In genomic region chr12:107091989-107092641, GRCh38 we compare ENCODE assay signal across 8 cellular contexts. TPM values are rescaled to one million over a fixed set of nuclear protein-coding genes. Genes with fewer than 3 reads are reported as not detected.
DNase-seq lines count a peak whose midpoint lies in the region; ATAC-seq and TF ChIP-seq lines count a peak whose summit lies in the region.

No MANE protein-coding gene starts in this region.

- no peak overlapping the region for H3K4me3 Mint-ChIP-seq in effector memory CD8-positive, alpha-beta T cell

- H3K27me3 ChIP-seq in GM06990 (replicated peaks; ENCODE audit: control insufficient read depth, insufficient read depth, low read length) (no peaks in the 10 kb centered on the region; the same call in 1 of the 2 replicates), lung (ENCODE audit: control insufficient read depth, insufficient read depth) (no peaks in the 10 kb centered on the region), thymus (ENCODE audit: control insufficient read depth, insufficient read depth) (no peaks in the 10 kb centered on the region)

- H3K36me3 Mint-ChIP-seq in effector memory CD8-positive, alpha-beta T cell (ENCODE audit: insufficient read depth): peaks cover 10% of the 10 kb centered on the region

- TF ChIP-seq CTCF in GM06990 (IDR thresholded peaks at IDR 0.05; ENCODE audit: insufficient read depth, low read length, poor library complexity, severe bottlenecking) (peak; percentile 49), lung (IDR thresholded peaks at IDR 0.05; ENCODE audit: control extremely low read depth, extremely low read depth) (peak; percentile 52)

- 0 to 1% methylated on average over 6 of the region's 6 CpGs for WGBS in lung, 2 donors
- under 1% methylated on average over 6 of the region's 6 CpGs for WGBS in thymus

- H3K27ac ChIP-seq in lung (ENCODE audit: low read depth in 1 of 2, low read length in 1 of 2) (peak overlapping the region; percentile 56 to 95), thymus (ENCODE audit: low read depth) (peak overlapping the region; percentile 99)

- H3K4me3 ChIP-seq in GM06990 (replicated peaks; ENCODE audit: low read depth, low read length) (peak overlapping the region; percentile 62), lung (peak overlapping the region; percentile 56), thymus (ENCODE audit: low read length) (peak overlapping the region; percentile 79)

- in situ Hi-C loops in ACHN (cut with HindIII; ENCODE audit: low pct_ligation_motif_present, low pct_unique_long_range_greater_than_20kb, low sequenced_read_pairs): no loop called here

- ATAC-seq in SK-N-SH treated with all-trans-retinoic acid at 6 μM for 48 hours (peak; percentile 77), lung (ENCODE audit: insufficient read depth, low FRiP score) (no peak), GM18907 (IDR thresholded peaks at IDR 0.05; ENCODE audit: unreplicated experiment) (no peak)
- peak; percentile 12 for ATAC-seq in effector memory CD8-positive, alpha-beta T cell (replicated peaks)

- peaks cover under 1 to 13% of the 10 kb centered on the region in 2 donors for H3K4me1 ChIP-seq in lung (ENCODE audit: control insufficient read depth in 2 of 2, insufficient read depth in 2 of 2, low read length in 2 of 2)
- peaks cover 3% of the 10 kb centered on the region for H3K4me1 ChIP-seq in thymus (ENCODE audit: control insufficient read depth, insufficient read depth, low read length)

- peaks cover 7 to 24% of the 10 kb centered on the region in 2 donors for H3K4me1 Mint-ChIP-seq in effector memory CD8-positive, alpha-beta T cell (ENCODE audit: low read depth in 2 of 2)

- H3K9me3 ChIP-seq in lung (ENCODE audit: control insufficient read depth in 2 of 2, insufficient read depth in 1 of 2, low read length in 1 of 2): peaks cover 0 to 3% of the 10 kb centered on the region in 2 donors
- H3K9me3 ChIP-seq in thymus (ENCODE audit: control insufficient read depth): no peaks in the 10 kb centered on the region

- no peaks in the 10 kb centered on the region for H3K36me3 ChIP-seq in GM06990 (ENCODE audit: control insufficient read depth, insufficient read depth, low read length)
- no peaks in the 10 kb centered on the region for H3K36me3 ChIP-seq in lung (ENCODE audit: control insufficient read depth in 2 of 2, insufficient read depth in 2 of 2, low read length in 2 of 2)
- no peaks in the 10 kb centered on the region for H3K36me3 ChIP-seq in thymus (ENCODE audit: control insufficient read depth, insufficient read depth)

- peaks cover 1 to 13% of the 10 kb centered on the region in 2 donors for H3K27me3 Mint-ChIP-seq in effector memory CD8-positive, alpha-beta T cell

- no peak overlapping the region for H3K27ac Mint-ChIP-seq in effector memory CD8-positive, alpha-beta T cell

- H3K9me3 Mint-ChIP-seq in effector memory CD8-positive, alpha-beta T cell: no peaks in the 10 kb centered on the region

- peak; percentile 100 for DNase-seq in ACHN
- peak; percentile 47 for DNase-seq in GM06990 (ENCODE audit: extremely low read depth, insufficient read length)
- peak; percentile 25 for DNase-seq in NCI-H1436 treated with DMSO at 0.1 percent for 48 hours (lab: John Stamatoyannopoulos, UW)
- peak; percentile 15 to 24 (median 21) for DNase-seq in effector memory CD8-positive, alpha-beta T cell
- DNase-seq in lung (ENCODE audit: low spot score): peak; percentile 32

TF ChIP-seq in SK-N-SH treated with all-trans-retinoic acid at 6 μM for 48 hours, 23 proteins besides CTCF, POLR2A, EP300 and RAD21:
- peak; percentile 27; the same call in 1 of the 2 replicates for TF ChIP-seq TSHZ2 (CRISPR knock-in tag; IDR thresholded peaks at IDR 0.05)
- no peak for TF ChIP-seq TOX (CRISPR knock-in tag; IDR thresholded peaks at IDR 0.05; ENCODE audit: borderline replicate concordance)

RNA-seq across cellular contexts. Expression of gene CRY1, which starts 1.2 kb away (rescaled TPM):
- 10 to 100 TPM; 22.2 to 37.2 TPM for total RNA-seq in lung
- polyA plus RNA-seq in lung: 10 to 100 TPM in 1 of 2 donors, 1 to 10 TPM in 1; 5.6 to 13.7 TPM
- polyA plus RNA-seq in thymus: 16.8 TPM

Comparison
In these comparisons a context has a peak if more than half of its experiments do, and no peak if none do; other contexts are left out.
1. DNase-seq: peak in every context shown above with its lines; median percentile 100 in ACHN; 47 in GM06990; 32 in lung; 25 in NCI-H1436 treated with DMSO at 0.1 percent for 48 hours; 21 in effector memory CD8-positive, alpha-beta T cell.
2. ATAC-seq: peak in SK-N-SH treated with all-trans-retinoic acid at 6 μM for 48 hours (single experiment) and effector memory CD8-positive, alpha-beta T cell (single experiment); none in lung (single experiment) and GM18907 (single experiment).
3. Peak in every context shown above with its lines, with median percentiles within 50 percentile points of each other: H3K4me3 ChIP-seq.